ENCODE assay signal across 25 cellular contexts in genomic region chr2:141710589-141711239, GRCh38.
"Had no signal": no experiment of that assay in that cellular context is flagged by ENCODE, and none has a peak within 500 bp of the region (broad histone marks: within the 10 kb centered on the region; RNA-seq: fewer than 3 reads in every experiment).

No MANE protein-coding gene starts in this region.

- H3K4me3 Mint-ChIP-seq: dendritic cell treated with granulocyte-macrophage colony-stimulating factor and Interleukin-4, amounts not matched to agents 40 ng/mL and 50 ng/mL, for 4 days; effector memory CD8-positive, alpha-beta T cell; endodermal cell; naive thymus-derived CD4-positive, alpha-beta T cell had no signal

- DNase-seq: colonic mucosa; cortex of kidney; effector CD8-positive, alpha-beta T cell; effector memory CD8-positive, alpha-beta T cell; endodermal cell; erythroblast; esophagus squamous epithelium; foreskin melanocyte; gastrocnemius medialis; glutamatergic neuron; head of caudate nucleus; heart right ventricle; hippocampal formation; left cardiac atrium; left ventricle myocardium inferior; lower lobe of right lung; mesendoderm; midbrain; naive thymus-derived CD4-positive, alpha-beta T cell had no signal

- H3K9me3 ChIP-seq: colonic mucosa, esophagus squamous epithelium, gastrocnemius medialis, heart right ventricle, left ventricle myocardium inferior, lower lobe of right lung had no signal

- H3K4me1 Mint-ChIP-seq: endodermal cell; naive thymus-derived CD4-positive, alpha-beta T cell had no signal

- ATAC-seq: effector memory CD8-positive, alpha-beta T cell; esophagus mucosa; gastrocnemius medialis; heart right ventricle; left cardiac atrium; lower lobe of right lung; naive thymus-derived CD4-positive, alpha-beta T cell had no signal

- H3K27ac ChIP-seq: colonic mucosa, epithelial cell of prostate, esophagus squamous epithelium, gastrocnemius medialis, heart right ventricle, left ventricle myocardium inferior, lower lobe of right lung had no signal

- H3K4me3 ChIP-seq: colonic mucosa, esophagus squamous epithelium, gastrocnemius medialis, heart right ventricle, left ventricle myocardium inferior, lower lobe of right lung had no signal

- H3K27me3 ChIP-seq: colonic mucosa, esophagus squamous epithelium, gastrocnemius medialis had no signal

- H3K27me3 Mint-ChIP-seq: dendritic cell treated with granulocyte-macrophage colony-stimulating factor and Interleukin-4, amounts not matched to agents 40 ng/mL and 50 ng/mL, for 4 days; effector memory CD8-positive, alpha-beta T cell; naive thymus-derived CD4-positive, alpha-beta T cell had no signal

- H3K4me1 ChIP-seq: colonic mucosa, esophagus squamous epithelium, gastrocnemius medialis, heart right ventricle, left ventricle myocardium inferior, lower lobe of right lung had no signal

- H3K36me3 ChIP-seq: colonic mucosa, esophagus squamous epithelium, gastrocnemius medialis, heart right ventricle, left ventricle myocardium inferior, lower lobe of right lung had no signal

- H3K9me3 Mint-ChIP-seq: dendritic cell treated with granulocyte-macrophage colony-stimulating factor and Interleukin-4, amounts not matched to agents 40 ng/mL and 50 ng/mL, for 4 days; endodermal cell had no signal

- FAIRE-seq: endometrium, islet of Langerhans, keratinocyte had no signal

- H3K27ac Mint-ChIP-seq: dendritic cell treated with granulocyte-macrophage colony-stimulating factor and Interleukin-4, amounts not matched to agents 40 ng/mL and 50 ng/mL, for 4 days; effector memory CD8-positive, alpha-beta T cell; endodermal cell; naive thymus-derived CD4-positive, alpha-beta T cell had no signal
